Comparison of ENCODE assay signal across 18 cellular contexts in genomic region chr11:104120493-104121200, GRCh38. TPM values are rescaled to one million over a fixed set of nuclear protein-coding genes. Genes with fewer than 3 reads are reported as not detected.
A peak's percentile ranks its signal among the peaks of the same experiment; 100 is the strongest.
DNase-seq lines count a peak whose midpoint lies in the region; ATAC-seq, FAIRE-seq and TF ChIP-seq lines count a peak whose summit lies in the region.
"Had no signal": no experiment of that assay in that cellular context is flagged by ENCODE, and none has a peak within 500 bp of the region (broad histone marks: within the 10 kb centered on the region; RNA-seq: fewer than 3 reads in every experiment).

No MANE protein-coding gene starts in this region.

- peaks cover 31% of the 10 kb centered on the region for H3K4me1 ChIP-seq in A673 (ENCODE audit: insufficient read depth, low read length, poor library complexity, severe bottlenecking)
- H3K4me1 ChIP-seq in endothelial cell of umbilical vein (ENCODE audit: control insufficient read depth, extremely low read depth, insufficient read depth, low read length), result no peaks in the 10 kb centered on the region
- H3K4me1 ChIP-seq: gastroesophageal sphincter, SJSA1 had no signal

- no TSS peak for BruUV-seq in A673 (replicated peaks; lab: Mats Ljungman, UMichigan)
- no TSS peak for BruUV-seq in endothelial cell of umbilical vein (replicated peaks; lab: Mats Ljungman, UMichigan)

- H3K9ac ChIP-seq in endothelial cell of umbilical vein (replicated peaks; ENCODE audit: extremely low read depth, insufficient read depth, low read length), result no peak overlapping the region

- no peak overlapping the region for H3K27ac ChIP-seq in A673 (ENCODE audit: low read depth, low read length, poor library complexity, severe bottlenecking)
- H3K27ac ChIP-seq in endothelial cell of umbilical vein (ENCODE audit: insufficient read depth, low read depth, low read length), result no peak overlapping the region
- H3K27ac ChIP-seq: gastroesophageal sphincter, SJSA1, skin epidermis had no signal

- dilution Hi-C loops in endothelial cell of umbilical vein (cut with MboI; ENCODE audit: extremely low pct_ligation_motif_present, low sequenced_read_pairs), result no loop called here

- H3K4me3 ChIP-seq in A673 (ENCODE audit: low read depth, low read length, poor library complexity, severe bottlenecking) (no peak overlapping the region), endothelial cell of umbilical vein (replicated peaks in 1 of 3; ENCODE audit: insufficient read depth in 1 of 3, low read depth in 1 of 3, low read length in 3 of 3) (no peak overlapping the region)
- H3K4me3 ChIP-seq: gastroesophageal sphincter, SJSA1, skin epidermis had no signal

- H3K9me1 ChIP-seq in endothelial cell of umbilical vein (replicated peaks; ENCODE audit: control insufficient read depth, extremely low read depth, insufficient read depth, low read length), result no peaks in the 10 kb centered on the region

- no peak overlapping the region for H3K4me2 ChIP-seq in endothelial cell of umbilical vein (ENCODE audit: insufficient read depth, low read length)

- ATAC-seq in GM18861 (IDR thresholded peaks at IDR 0.05; ENCODE audit: unreplicated experiment) (peak; percentile 40), GM21576 (IDR thresholded peaks at IDR 0.05; ENCODE audit: unreplicated experiment) (no peak), left lobe of liver (no peak), GM18867 (IDR thresholded peaks at IDR 0.05; ENCODE audit: unreplicated experiment) (no peak)
- ATAC-seq: gastroesophageal sphincter; naive thymus-derived CD4-positive, alpha-beta T cell had no signal

- H3K36me3 ChIP-seq in A673 (ENCODE audit: insufficient read depth, low read length, poor library complexity, severe bottlenecking) (no peaks in the 10 kb centered on the region), endothelial cell of umbilical vein (ENCODE audit: control insufficient read depth in 2 of 2, extremely low read depth in 1 of 2, insufficient read depth in 2 of 2, low read length in 2 of 2) (no peaks in the 10 kb centered on the region)
- H3K36me3 ChIP-seq: gastroesophageal sphincter, SJSA1 had no signal

- no peaks in the 10 kb centered on the region for H3K9me3 ChIP-seq in A673 (ENCODE audit: low read depth, low read length, poor library complexity, severe bottlenecking)
- no peaks in the 10 kb centered on the region for H3K9me3 ChIP-seq in endothelial cell of umbilical vein (replicated peaks; ENCODE audit: control insufficient read depth, insufficient read depth, low read length)

- CTCF ChIA-PET in A673 (lab: Charles Lee) (no interaction called here), endothelial cell of umbilical vein (lab: Charles Lee) (no interaction called here)

- peak; percentile 84 for DNase-seq in A673 (ENCODE audit: low spot score)
- peak; percentile 88 for DNase-seq in NCI-H69 (lab: John Stamatoyannopoulos, UW)
- DNase-seq in endothelial cell of umbilical vein (ENCODE audit: low read depth, low spot score), result peak; percentile 21
- no peak for DNase-seq in left lobe of liver (ENCODE audit: low spot score)
- DNase-seq in UCSD-AML1 (lab: John Stamatoyannopoulos, UW; ENCODE audit: unreplicated experiment), result no peak
- DNase-seq: activated CD4-positive, CD25-positive, alpha-beta regulatory T cell; activated T-cell treated with anti-CD3 and anti-CD28 coated beads, Interleukin-2, amount 50 U/mL, for 1 hour; anterior cingulate cortex; C1 segment of cervical spinal cord; kidney; naive thymus-derived CD4-positive, alpha-beta T cell; NCI-H2171 had no signal

- no peak overlapping the region for H2AFZ ChIP-seq in endothelial cell of umbilical vein (ENCODE audit: low read depth, low read length)

- TF ChIP-seq POLR2A in endothelial cell of umbilical vein (IDR thresholded peaks at IDR 0.05; ENCODE audit: low read depth, low read length), result no peak

- FAIRE-seq in endothelial cell of umbilical vein (lab: Jason Lieb, UNC), result no peak

- H3K27me3 ChIP-seq in A673 (replicated peaks; ENCODE audit: insufficient read depth, low read depth, low read length, poor library complexity), result no peaks in the 10 kb centered on the region
- H3K27me3 ChIP-seq in endothelial cell of umbilical vein (ENCODE audit: control insufficient read depth in 2 of 2, insufficient read depth in 2 of 2, low read length in 2 of 2), result no peaks in the 10 kb centered on the region
- H3K27me3 ChIP-seq: gastroesophageal sphincter, SJSA1 had no signal

- no peaks in the 10 kb centered on the region for H3K79me2 ChIP-seq in endothelial cell of umbilical vein (ENCODE audit: control insufficient read depth, insufficient read depth, low read length)

- POLR2A ChIA-PET in A673 (lab: Charles Lee; ENCODE audit: low non-redundant PET), result no interaction called here
- POLR2A ChIA-PET in endothelial cell of umbilical vein (lab: Charles Lee), result no interaction called here

- H4K20me1 ChIP-seq in endothelial cell of umbilical vein (replicated peaks; ENCODE audit: control insufficient read depth, extremely low read depth, insufficient read depth, low read length), result no peaks in the 10 kb centered on the region

- intact Hi-C loops in A673 (cut with micrococcal nuclease; ENCODE audit: unreplicated experiment) (no loop called here), endothelial cell of umbilical vein (cut with micrococcal nuclease) (no loop called here)

- 0 out of 2 replicates have a peak, but pooled peaks have one; percentile 16 for TF ChIP-seq CTCF in A673 (conservative IDR thresholded peaks at IDR 0.05; ENCODE audit: low read depth, low read length)
- TF ChIP-seq CTCF in endothelial cell of umbilical vein (IDR thresholded peaks at IDR 0.05; ENCODE audit: extremely low read depth in 1 of 2, insufficient read depth in 1 of 2, low read depth in 1 of 2, low read length in 2 of 2), result no peak

TF ChIP-seq in endothelial cell of umbilical vein, 7 proteins besides CTCF, POLR2A, EP300 and RAD21:
- no peak for TF ChIP-seq MAX (IDR thresholded peaks at IDR 0.05; ENCODE audit: insufficient read depth, insufficient read length)
- TF ChIP-seq JUN (IDR thresholded peaks at IDR 0.05; ENCODE audit: borderline replicate concordance, insufficient read depth, insufficient read length, low read depth), result no peak
- TF ChIP-seq POLR2AphosphoS5 (IDR thresholded peaks at IDR 0.05; ENCODE audit: insufficient read depth, low read depth, low read length), result no peak
- TF ChIP-seq FOS (IDR thresholded peaks at IDR 0.05; ENCODE audit: borderline replicate concordance, insufficient read depth, low read length), result no peak
- no peak for TF ChIP-seq GATA2 (IDR thresholded peaks at IDR 0.05; ENCODE audit: insufficient read depth, insufficient read length, low read depth, low read length)
- TF ChIP-seq EZH2 (IDR thresholded peaks at IDR 0.05; ENCODE audit: borderline replicate concordance, low read depth, low read length, severe bottlenecking), result no peak

RNA-seq across cellular contexts. Expression of gene PDGFD, which starts 43.3 kb away (rescaled TPM):
- 6.0 and 6.1 TPM in 2 replicates for total RNA-seq in A673 (2021)
- 13.1 and 14.1 TPM in 2 replicates for total RNA-seq in endothelial cell of umbilical vein
- 6.2 and 6.3 TPM in 2 replicates for polyA plus RNA-seq in endothelial cell of umbilical vein
- 4.6 and 6.0 TPM in 2 replicates for polyA plus RNA-seq in endothelial cell of umbilical vein (2011; cell fraction: cytosol; rRNA removed)
- 4.5 and 4.7 TPM in 2 replicates for polyA plus RNA-seq in endothelial cell of umbilical vein (2011; cell fraction: nucleus; rRNA removed)
- polyA plus RNA-seq in endothelial cell of umbilical vein (2012), result 3.3 and 5.8 TPM in 2 replicates
- 8.1 and 9.5 TPM in 2 replicates for polyA minus RNA-seq in endothelial cell of umbilical vein
- not detected for polyA minus RNA-seq in endothelial cell of umbilical vein (2011; cell fraction: cytosol; rRNA and poly(A)+ RNA removed)
- polyA minus RNA-seq in endothelial cell of umbilical vein (2011; cell fraction: nucleus; rRNA and poly(A)+ RNA removed), result 5.9 and 10.5 TPM in 2 replicates
- total RNA-seq in left lobe of liver, result 0.96 TPM

Comparison
In these comparisons a context has a peak if more than half of its experiments do, and no peak if none do; other contexts are left out.
1. DNase-seq: peak in A673 (single experiment), NCI-H69 (single experiment) and endothelial cell of umbilical vein (single experiment); none in left lobe of liver (single experiment) and UCSD-AML1 (single experiment).